1 cellular context compared by ENCODE assay signal in genomic region chr22:48045369-48045768, GRCh38.
A peak's percentile ranks its signal among the peaks of the same experiment; 100 is the strongest.
TF ChIP-seq lines count a peak whose summit lies in the region.

No MANE protein-coding gene starts in this region.

TF ChIP-seq in GM12878, 131 proteins besides CTCF, POLR2A, EP300 and RAD21 (continued from another document and continues in another):
- TF ChIP-seq, protein P1, sequence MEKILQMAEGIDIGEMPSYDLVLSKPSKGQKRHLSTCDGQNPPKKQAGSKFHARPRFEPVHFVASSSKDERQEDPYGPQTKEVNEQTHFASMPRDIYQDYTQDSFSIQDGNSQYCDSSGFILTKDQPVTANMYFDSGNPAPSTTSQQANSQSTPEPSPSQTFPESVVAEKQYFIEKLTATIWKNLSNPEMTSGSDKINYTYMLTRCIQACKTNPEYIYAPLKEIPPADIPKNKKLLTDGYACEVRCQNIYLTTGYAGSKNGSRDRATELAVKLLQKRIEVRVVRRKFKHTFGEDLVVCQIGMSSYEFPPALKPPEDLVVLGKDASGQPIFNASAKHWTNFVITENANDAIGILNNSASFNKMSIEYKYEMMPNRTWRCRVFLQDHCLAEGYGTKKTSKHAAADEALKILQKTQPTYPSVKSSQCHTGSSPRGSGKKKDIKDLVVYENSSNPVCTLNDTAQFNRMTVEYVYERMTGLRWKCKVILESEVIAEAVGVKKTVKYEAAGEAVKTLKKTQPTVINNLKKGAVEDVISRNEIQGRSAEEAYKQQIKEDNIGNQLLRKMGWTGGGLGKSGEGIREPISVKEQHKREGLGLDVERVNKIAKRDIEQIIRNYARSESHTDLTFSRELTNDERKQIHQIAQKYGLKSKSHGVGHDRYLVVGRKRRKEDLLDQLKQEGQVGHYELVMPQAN (conservative IDR thresholded peaks at IDR 0.05), result no peak
- no peak for TF ChIP-seq SRF (IDR thresholded peaks at IDR 0.05; ENCODE audit: low read depth in 2 of 2, low read length in 2 of 2)
- TF ChIP-seq SUZ12 (IDR thresholded peaks at IDR 0.05; ENCODE audit: unreplicated experiment), result no peak
- TF ChIP-seq, protein P2, sequence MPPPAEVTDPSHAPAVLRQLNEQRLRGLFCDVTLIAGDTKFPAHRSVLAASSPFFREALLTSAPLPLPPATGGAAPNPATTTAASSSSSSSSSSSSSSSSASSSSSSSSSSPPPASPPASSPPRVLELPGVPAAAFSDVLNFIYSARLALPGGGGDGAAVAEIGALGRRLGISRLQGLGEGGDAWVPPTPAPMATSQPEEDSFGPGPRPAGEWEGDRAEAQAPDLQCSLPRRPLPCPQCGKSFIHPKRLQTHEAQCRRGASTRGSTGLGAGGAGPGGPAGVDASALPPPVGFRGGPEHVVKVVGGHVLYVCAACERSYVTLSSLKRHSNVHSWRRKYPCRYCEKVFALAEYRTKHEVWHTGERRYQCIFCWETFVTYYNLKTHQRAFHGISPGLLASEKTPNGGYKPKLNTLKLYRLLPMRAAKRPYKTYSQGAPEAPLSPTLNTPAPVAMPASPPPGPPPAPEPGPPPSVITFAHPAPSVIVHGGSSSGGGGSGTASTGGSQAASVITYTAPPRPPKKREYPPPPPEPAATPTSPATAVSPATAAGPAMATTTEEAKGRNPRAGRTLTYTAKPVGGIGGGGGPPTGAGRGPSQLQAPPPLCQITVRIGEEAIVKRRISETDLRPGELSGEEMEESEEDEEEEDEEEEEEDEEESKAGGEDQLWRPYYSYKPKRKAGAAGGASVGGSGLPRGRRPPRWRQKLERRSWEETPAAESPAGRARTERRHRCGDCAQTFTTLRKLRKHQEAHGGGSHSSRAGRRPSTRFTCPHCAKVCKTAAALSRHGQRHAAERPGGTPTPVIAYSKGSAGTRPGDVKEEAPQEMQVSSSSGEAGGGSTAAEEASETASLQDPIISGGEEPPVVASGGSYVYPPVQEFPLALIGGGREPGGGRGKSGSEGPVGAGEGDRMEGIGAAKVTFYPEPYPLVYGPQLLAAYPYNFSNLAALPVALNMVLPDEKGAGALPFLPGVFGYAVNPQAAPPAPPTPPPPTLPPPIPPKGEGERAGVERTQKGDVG (CRISPR knock-in tag; IDR thresholded peaks at IDR 0.05), result no peak
- TF ChIP-seq TCF12 (IDR thresholded peaks at IDR 0.05; ENCODE audit: low read depth, low read length), result peak; percentile 98
- no peak for TF ChIP-seq NFXL1 (IDR thresholded peaks at IDR 0.05; ENCODE audit: borderline replicate concordance)
- TF ChIP-seq, protein P3, sequence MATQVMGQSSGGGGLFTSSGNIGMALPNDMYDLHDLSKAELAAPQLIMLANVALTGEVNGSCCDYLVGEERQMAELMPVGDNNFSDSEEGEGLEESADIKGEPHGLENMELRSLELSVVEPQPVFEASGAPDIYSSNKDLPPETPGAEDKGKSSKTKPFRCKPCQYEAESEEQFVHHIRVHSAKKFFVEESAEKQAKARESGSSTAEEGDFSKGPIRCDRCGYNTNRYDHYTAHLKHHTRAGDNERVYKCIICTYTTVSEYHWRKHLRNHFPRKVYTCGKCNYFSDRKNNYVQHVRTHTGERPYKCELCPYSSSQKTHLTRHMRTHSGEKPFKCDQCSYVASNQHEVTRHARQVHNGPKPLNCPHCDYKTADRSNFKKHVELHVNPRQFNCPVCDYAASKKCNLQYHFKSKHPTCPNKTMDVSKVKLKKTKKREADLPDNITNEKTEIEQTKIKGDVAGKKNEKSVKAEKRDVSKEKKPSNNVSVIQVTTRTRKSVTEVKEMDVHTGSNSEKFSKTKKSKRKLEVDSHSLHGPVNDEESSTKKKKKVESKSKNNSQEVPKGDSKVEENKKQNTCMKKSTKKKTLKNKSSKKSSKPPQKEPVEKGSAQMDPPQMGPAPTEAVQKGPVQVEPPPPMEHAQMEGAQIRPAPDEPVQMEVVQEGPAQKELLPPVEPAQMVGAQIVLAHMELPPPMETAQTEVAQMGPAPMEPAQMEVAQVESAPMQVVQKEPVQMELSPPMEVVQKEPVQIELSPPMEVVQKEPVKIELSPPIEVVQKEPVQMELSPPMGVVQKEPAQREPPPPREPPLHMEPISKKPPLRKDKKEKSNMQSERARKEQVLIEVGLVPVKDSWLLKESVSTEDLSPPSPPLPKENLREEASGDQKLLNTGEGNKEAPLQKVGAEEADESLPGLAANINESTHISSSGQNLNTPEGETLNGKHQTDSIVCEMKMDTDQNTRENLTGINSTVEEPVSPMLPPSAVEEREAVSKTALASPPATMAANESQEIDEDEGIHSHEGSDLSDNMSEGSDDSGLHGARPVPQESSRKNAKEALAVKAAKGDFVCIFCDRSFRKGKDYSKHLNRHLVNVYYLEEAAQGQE (IDR thresholded peaks at IDR 0.05; ENCODE audit: low read depth, low read length), result no peak
- 0 out of 2 replicates have a peak, but pooled peaks have one; percentile 48 for TF ChIP-seq MLLT1 (IDR thresholded peaks at IDR 0.05)
- TF ChIP-seq KAT2A (conservative IDR thresholded peaks at IDR 0.05; ENCODE audit: control insufficient read depth, low read depth, low read length), result no peak
- TF ChIP-seq, protein P4, sequence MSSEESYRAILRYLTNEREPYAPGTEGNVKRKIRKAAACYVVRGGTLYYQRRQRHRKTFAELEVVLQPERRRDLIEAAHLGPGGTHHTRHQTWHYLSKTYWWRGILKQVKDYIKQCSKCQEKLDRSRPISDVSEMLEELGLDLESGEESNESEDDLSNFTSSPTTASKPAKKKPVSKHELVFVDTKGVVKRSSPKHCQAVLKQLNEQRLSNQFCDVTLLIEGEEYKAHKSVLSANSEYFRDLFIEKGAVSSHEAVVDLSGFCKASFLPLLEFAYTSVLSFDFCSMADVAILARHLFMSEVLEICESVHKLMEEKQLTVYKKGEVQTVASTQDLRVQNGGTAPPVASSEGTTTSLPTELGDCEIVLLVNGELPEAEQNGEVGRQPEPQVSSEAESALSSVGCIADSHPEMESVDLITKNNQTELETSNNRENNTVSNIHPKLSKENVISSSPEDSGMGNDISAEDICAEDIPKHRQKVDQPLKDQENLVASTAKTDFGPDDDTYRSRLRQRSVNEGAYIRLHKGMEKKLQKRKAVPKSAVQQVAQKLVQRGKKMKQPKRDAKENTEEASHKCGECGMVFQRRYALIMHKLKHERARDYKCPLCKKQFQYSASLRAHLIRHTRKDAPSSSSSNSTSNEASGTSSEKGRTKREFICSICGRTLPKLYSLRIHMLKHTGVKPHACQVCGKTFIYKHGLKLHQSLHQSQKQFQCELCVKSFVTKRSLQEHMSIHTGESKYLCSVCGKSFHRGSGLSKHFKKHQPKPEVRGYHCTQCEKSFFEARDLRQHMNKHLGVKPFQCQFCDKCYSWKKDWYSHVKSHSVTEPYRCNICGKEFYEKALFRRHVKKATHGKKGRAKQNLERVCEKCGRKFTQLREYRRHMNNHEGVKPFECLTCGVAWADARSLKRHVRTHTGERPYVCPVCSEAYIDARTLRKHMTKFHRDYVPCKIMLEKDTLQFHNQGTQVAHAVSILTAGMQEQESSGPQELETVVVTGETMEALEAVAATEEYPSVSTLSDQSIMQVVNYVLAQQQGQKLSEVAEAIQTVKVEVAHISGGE (CRISPR knock-in tag; IDR thresholded peaks at IDR 0.05), result no peak
- no peak for TF ChIP-seq BCL3 (IDR thresholded peaks at IDR 0.05; ENCODE audit: borderline replicate concordance, insufficient read depth, low read depth, low read length, poor library complexity, severe bottlenecking)
- peak; percentile 42; the same call in 1 of the 2 replicates for TF ChIP-seq MTA2 (IDR thresholded peaks at IDR 0.05; ENCODE audit: low read depth)
- no peak for TF ChIP-seq ZNF217 (IDR thresholded peaks at IDR 0.05)
- TF ChIP-seq RUNX3 (IDR thresholded peaks at IDR 0.05; ENCODE audit: low read length), result peak; percentile 91
- peak; percentile 52; the same call in 1 of the 2 replicates for TF ChIP-seq TBL1XR1 (IDR thresholded peaks at IDR 0.05; ENCODE audit: low read depth, low read length)
- TF ChIP-seq CHD1 (IDR thresholded peaks at IDR 0.05; ENCODE audit: low read depth, low read length), result no peak
- no peak for TF ChIP-seq TARDBP (IDR thresholded peaks at IDR 0.05; ENCODE audit: borderline replicate concordance)
- TF ChIP-seq, protein P5, sequence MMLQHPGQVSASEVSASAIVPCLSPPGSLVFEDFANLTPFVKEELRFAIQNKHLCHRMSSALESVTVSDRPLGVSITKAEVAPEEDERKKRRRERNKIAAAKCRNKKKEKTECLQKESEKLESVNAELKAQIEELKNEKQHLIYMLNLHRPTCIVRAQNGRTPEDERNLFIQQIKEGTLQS (IDR thresholded peaks at IDR 0.05; ENCODE audit: borderline replicate concordance, extremely low read depth, low read depth, low read length), result no peak
- TF ChIP-seq CHD4 (IDR thresholded peaks at IDR 0.05), result no peak
- peak; percentile 79; the same call in 1 of the 2 replicates for TF ChIP-seq PAX5 (IDR thresholded peaks at IDR 0.05; ENCODE audit: borderline replicate concordance, low read depth, low read length)
- peak; percentile 98 for TF ChIP-seq TCF3 (IDR thresholded peaks at IDR 0.05; ENCODE audit: borderline replicate concordance, insufficient read depth, low read depth, low read length)
- TF ChIP-seq NR2C1 (IDR thresholded peaks at IDR 0.05), result no peak
- TF ChIP-seq YBX1 (IDR thresholded peaks at IDR 0.05), result no peak
- TF ChIP-seq ZNF592 (IDR thresholded peaks at IDR 0.05), result no peak
- TF ChIP-seq SREBF2 (IDR thresholded peaks at IDR 0.05; ENCODE audit: low read length), result no peak
- TF ChIP-seq SREBF1 (IDR thresholded peaks at IDR 0.05; ENCODE audit: low read length), result no peak
- TF ChIP-seq MEF2A (IDR thresholded peaks at IDR 0.05; ENCODE audit: insufficient read depth, low read depth, low read length), result no peak
- TF ChIP-seq EED (IDR thresholded peaks at IDR 0.05; ENCODE audit: low read depth), result peak; percentile 92
- TF ChIP-seq IKZF2 (IDR thresholded peaks at IDR 0.05), result peak; percentile 55 to 66
- TF ChIP-seq CBX3 (IDR thresholded peaks at IDR 0.05; ENCODE audit: borderline replicate concordance, low read depth), result no peak
- TF ChIP-seq NR2F1 (conservative IDR thresholded peaks at IDR 0.05), result 0 out of 2 replicates have a peak, but pooled peaks have one; percentile 37
- TF ChIP-seq MYC (IDR thresholded peaks at IDR 0.05; ENCODE audit: insufficient read depth, insufficient read length, insufficient replicate concordance, low read length, severe bottlenecking), result no peak
- TF ChIP-seq STAT1 (conservative IDR thresholded peaks at IDR 0.05), result no peak
- no peak for TF ChIP-seq SKIL (IDR thresholded peaks at IDR 0.05; ENCODE audit: low read depth, poor library complexity, severe bottlenecking)
- TF ChIP-seq IKZF1 (conservative IDR thresholded peaks at IDR 0.05), result peak; percentile 69
- no peak for TF ChIP-seq SIN3A (IDR thresholded peaks at IDR 0.05; ENCODE audit: low read depth, low read length)
- no peak for TF ChIP-seq WRNIP1 (IDR thresholded peaks at IDR 0.05; ENCODE audit: borderline replicate concordance, low read depth, low read length)
- peak; percentile 48; the same call in 1 of the 2 replicates for TF ChIP-seq DPF2 (IDR thresholded peaks at IDR 0.05)
